In the genomic region with DNA sequence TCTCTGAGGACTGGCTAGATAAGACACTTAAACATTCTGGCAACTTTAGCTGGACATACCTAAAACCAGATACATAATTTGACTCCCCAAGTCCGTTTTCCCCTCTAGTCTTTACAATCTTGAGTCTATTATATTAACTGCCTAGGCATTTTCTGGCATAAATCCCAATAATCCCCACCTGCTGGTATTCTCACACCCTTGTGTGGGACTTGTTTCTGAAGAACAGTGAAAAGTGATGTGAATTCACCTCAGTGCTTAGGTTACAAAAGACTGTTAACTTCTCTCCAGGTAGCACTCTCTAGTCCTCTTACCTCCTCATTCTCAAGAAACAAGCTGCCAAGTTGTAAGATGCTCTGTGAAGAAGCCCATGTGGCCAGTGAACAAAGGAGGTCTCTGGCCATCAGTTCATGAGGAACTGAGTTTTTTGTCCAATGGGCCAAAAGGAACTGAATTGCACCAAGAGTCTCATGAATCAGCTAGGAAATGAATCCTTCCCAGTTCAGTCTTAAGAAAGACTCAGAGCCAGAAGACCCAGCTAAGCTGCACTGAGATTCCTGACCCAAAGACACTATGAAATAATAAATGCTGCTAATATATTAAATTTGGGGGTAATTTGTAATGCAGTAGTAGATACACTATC, we compare ENCODE assay signal across 14 cellular contexts. TPM values are rescaled to one million over a fixed set of nuclear protein-coding genes. Genes with fewer than 3 reads are reported as not detected.
DNase-seq lines count a peak whose midpoint lies in the region; ATAC-seq and TF ChIP-seq lines count a peak whose summit lies in the region.
"Had no signal": no experiment of that assay in that cellular context is flagged by ENCODE, and none has a peak within 500 bp of the region (broad histone marks: within the 10 kb centered on the region; RNA-seq: fewer than 3 reads in every experiment).

No MANE protein-coding gene starts in this region.

- no peak overlapping the region for H3K4ac ChIP-seq in mesendoderm (ENCODE audit: low read depth, low read length)

- no peaks in the 10 kb centered on the region for H3K27me3 Mint-ChIP-seq in activated T-helper 17 cell treated with anti-CD3 and anti-CD28 coated beads, Interleukin-2, amount 50 U/mL, for 72 hours

- no peak overlapping the region for H4K8ac ChIP-seq in mesendoderm (ENCODE audit: low read depth, low read length)

- H3K4me2 ChIP-seq in GM23248 (ENCODE audit: unreplicated experiment) (no peak overlapping the region), mesendoderm (ENCODE audit: low read length) (no peak overlapping the region)

- no peaks in the 10 kb centered on the region for H3K9me3 ChIP-seq in GM23248 (ENCODE audit: low read depth)
- no peaks in the 10 kb centered on the region for H3K9me3 ChIP-seq in right lobe of liver
- H3K9me3 ChIP-seq: spleen had no signal

- no peaks in the 10 kb centered on the region for H3K27me3 ChIP-seq in GM23248 (replicated peaks; ENCODE audit: insufficient read depth)
- H3K27me3 ChIP-seq in right lobe of liver = no peaks in the 10 kb centered on the region
- H3K27me3 ChIP-seq in mesendoderm (ENCODE audit: insufficient read depth, low read length, poor library complexity) = no peaks in the 10 kb centered on the region
- H3K27me3 ChIP-seq: spleen had no signal

- peak overlapping the region; percentile 3 for H3K27ac Mint-ChIP-seq in activated T-helper 17 cell treated with anti-CD3 and anti-CD28 coated beads, Interleukin-2, amount 50 U/mL, for 72 hours
- H3K27ac Mint-ChIP-seq: nephron had no signal

- H3K56ac ChIP-seq in mesendoderm (ENCODE audit: low read length) = no peak overlapping the region

- DNase-seq in Ammon's horn (ENCODE audit: low spot score) (peak; percentile 54), GM23248 (peak; percentile 44), right lobe of liver (no peak), GM19238 (ENCODE audit: insufficient read length, low spot score) (no peak), SIG-M5 (lab: John Stamatoyannopoulos, UW) (no peak), mesendoderm (no peak)
- DNase-seq in stimulated activated CD4-positive, alpha-beta T cell treated with anti-CD3 and anti-CD28 coated beads, Interleukin-4, amount 100 ng/mL, for 24 hours = no peak
- DNase-seq: activated CD4-positive, alpha-beta T cell treated with anti-CD3 and anti-CD28 coated beads for 1 hour; cerebellar nuclear complex; NCI-H1105 treated with DMSO at 0.1 percent for 48 hours; NCI-H526; spleen had no signal

- WGBS in GM23248 (ENCODE audit: low coverage in 1 of 2, low lambda C conversion rate in 2 of 2, missing lambda C conversion rate in 2 of 2), 2 experiments = 97 to 100% methylated on average over 1 of the region's 1 CpG
- WGBS in right lobe of liver (ENCODE audit: insufficient coverage, low coverage, low lambda C conversion rate, missing lambda C conversion rate) = 77% methylated on average over 1 of the region's 1 CpG
- no CpG with 5 or more reads among the region's 1 CpG for WGBS in mesendoderm (ENCODE audit: extremely low coverage, insufficient coverage, low lambda C conversion rate)

- H4K5ac ChIP-seq in mesendoderm (ENCODE audit: low read length) = no peak overlapping the region

- no peak overlapping the region for H2BK15ac ChIP-seq in mesendoderm (replicated peaks; ENCODE audit: low read depth)

- H3K36me3 ChIP-seq in GM23248 (ENCODE audit: low read depth) (no peaks in the 10 kb centered on the region), right lobe of liver (peaks cover 0 to 3% (median 0%) of the 10 kb centered on the region in 4 donors), mesendoderm (ENCODE audit: control insufficient read depth, insufficient read depth, low read length) (no peaks in the 10 kb centered on the region)

- no peak overlapping the region for H3K4me3 ChIP-seq in GM23248
- no peak overlapping the region for H3K4me3 ChIP-seq in right lobe of liver
- no peak overlapping the region for H3K4me3 ChIP-seq in mesendoderm (ENCODE audit: low read length)

- H2BK120ac ChIP-seq in mesendoderm (ENCODE audit: low read depth, low read length) = no peak overlapping the region

- no peaks in the 10 kb centered on the region for H3K36me3 Mint-ChIP-seq in activated T-helper 17 cell treated with anti-CD3 and anti-CD28 coated beads, Interleukin-2, amount 50 U/mL, for 72 hours (ENCODE audit: low read depth)

- H3K18ac ChIP-seq in mesendoderm (ENCODE audit: low read length) = no peak overlapping the region

- no peak for ATAC-seq in activated T-helper 17 cell treated with anti-CD3 and anti-CD28 coated beads, Interleukin-2, amount 50 U/mL, for 72 hours (replicated peaks)
- no peak for ATAC-seq in right lobe of liver

- H3F3A ChIP-seq in GM23248 (ENCODE audit: insufficient read depth) = peaks cover 15% of the 10 kb centered on the region

- H3K79me2 ChIP-seq in GM23248 (ENCODE audit: insufficient read depth) = peaks cover 76% of the 10 kb centered on the region
- H3K79me2 ChIP-seq in mesendoderm (ENCODE audit: control insufficient read depth, insufficient read depth, low read length) = peaks cover 13% of the 10 kb centered on the region

- in situ Hi-C loops in GM23248 (cut with MboI) = no loop called here

- H3K9me3 Mint-ChIP-seq in activated T-helper 17 cell treated with anti-CD3 and anti-CD28 coated beads, Interleukin-2, amount 50 U/mL, for 72 hours = no peaks in the 10 kb centered on the region
- H3K9me3 Mint-ChIP-seq: nephron had no signal

- TF ChIP-seq CTCF in right lobe of liver (IDR thresholded peaks at IDR 0.05) = no peak

- H3K9me2 ChIP-seq in GM23248 (ENCODE audit: insufficient read depth) = no peaks in the 10 kb centered on the region

- H2AFZ ChIP-seq in GM23248 = no peak overlapping the region

- no peak overlapping the region for H3K4me3 Mint-ChIP-seq in activated T-helper 17 cell treated with anti-CD3 and anti-CD28 coated beads, Interleukin-2, amount 50 U/mL, for 72 hours

- no peak overlapping the region for H2AK5ac ChIP-seq in mesendoderm (ENCODE audit: low read length)

- no peak overlapping the region for H3K23ac ChIP-seq in mesendoderm (ENCODE audit: low read length)

- H3K4me1 ChIP-seq in GM23248 (ENCODE audit: insufficient read depth) (peaks cover 30% of the 10 kb centered on the region), right lobe of liver (peaks cover 0 to 37% (median 0%) of the 10 kb centered on the region in 4 donors), mesendoderm (ENCODE audit: control insufficient read depth, low read depth, low read length) (peaks cover 3% of the 10 kb centered on the region)

- TF ChIP-seq POLR2A in right lobe of liver (IDR thresholded peaks at IDR 0.05) = peak; percentile 13

- peaks cover 32% of the 10 kb centered on the region for H3K4me1 Mint-ChIP-seq in activated T-helper 17 cell treated with anti-CD3 and anti-CD28 coated beads, Interleukin-2, amount 50 U/mL, for 72 hours

- H3K9ac ChIP-seq in GM23248 (no peak overlapping the region), mesendoderm (ENCODE audit: low read length) (no peak overlapping the region)

- H3K27ac ChIP-seq in GM23248 (no peak overlapping the region), right lobe of liver (no peak overlapping the region), mesendoderm (ENCODE audit: low read depth, low read length) (no peak overlapping the region)

- H2BK5ac ChIP-seq in mesendoderm (ENCODE audit: low read length) = no peak overlapping the region

- intact Hi-C loops in right lobe of liver (cut with DNase I) = no loop called here

- 0 out of 2 replicates have a peak, but pooled peaks cover 3% of the 10 kb centered on the region for H4K20me1 ChIP-seq in GM23248 (ENCODE audit: insufficient read depth)

- H3K79me1 ChIP-seq in mesendoderm (ENCODE audit: low read length) = peaks cover 7% of the 10 kb centered on the region

RNA-seq across cellular contexts. Expression of a gene that starts 4.1 kb away (rescaled TPM):
- total RNA-seq in GM23248 (2014; rRNA removed; shearing (Covaris generic)) = 11.4 and 13.2 TPM in 2 replicates
- 6.6 and 7.2 TPM in 2 replicates for polyA plus RNA-seq in GM23248 (2016; fragmentation: Nextera tagmentation; extraction: Ambion mirVana)
- 10 to 100 TPM in 1 of 2 donors, 1 to 10 TPM in 1; 6.8 to 13.2 TPM for total RNA-seq in activated T-helper 17 cell treated with anti-CD3 and anti-CD28 coated beads, Interleukin-2, amount 50 U/mL, for 72 hours
- 10 to 100 TPM in 5 of 6 experiments, 1 to 10 TPM in 1; 9.3 to 24.6 (median 13.4) TPM for total RNA-seq in right lobe of liver
- polyA plus RNA-seq in mesendoderm (2013, experiment 1 of 2) = 13.7 TPM
- 14.6 TPM for polyA plus RNA-seq in mesendoderm (2013, experiment 2 of 2)

Comparison
In these comparisons a context has a peak if more than half of its experiments do, and no peak if none do; other contexts are left out.
1. DNase-seq: peak in Ammon's horn (single experiment) and GM23248 (single experiment); none in right lobe of liver (0 of 3), GM19238 (single experiment), SIG-M5 (single experiment), mesendoderm (single experiment) and stimulated activated CD4-positive, alpha-beta T cell treated with anti-CD3 and anti-CD28 coated beads, Interleukin-4, amount 100 ng/mL, for 24 hours (single experiment).